26 cellular contexts compared by ENCODE assay signal in the genomic region with DNA sequence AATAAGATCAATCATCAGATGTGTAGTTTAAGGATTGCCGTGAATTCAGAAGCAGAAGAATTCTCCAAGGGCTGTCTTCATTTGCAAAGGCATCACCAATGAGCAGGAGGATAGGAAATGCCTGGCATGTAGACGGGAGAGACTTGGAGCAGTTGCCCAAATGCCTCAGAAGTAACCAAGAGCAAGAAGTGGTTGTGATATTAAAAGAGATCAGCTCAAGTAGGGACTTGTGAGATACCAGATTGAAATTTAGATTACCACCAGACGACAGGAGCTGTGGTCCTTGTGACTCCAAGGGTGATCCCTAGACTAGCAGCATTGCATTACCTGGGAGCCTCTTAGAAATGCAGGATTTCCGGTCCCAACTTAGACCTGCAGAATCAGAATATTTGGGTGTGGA.
A peak's percentile ranks its signal among the peaks of the same experiment; 100 is the strongest.
DNase-seq lines count a peak whose midpoint lies in the region; ATAC-seq and TF ChIP-seq lines count a peak whose summit lies in the region.
"Had no signal": no experiment of that assay in that cellular context is flagged by ENCODE, and none has a peak within 500 bp of the region (broad histone marks: within the 10 kb centered on the region; RNA-seq: fewer than 3 reads in every experiment).

No MANE protein-coding gene starts in this region.

- H3K4me1 ChIP-seq in heart left ventricle = peaks cover 0 to 42% (median 17%) of the 10 kb centered on the region in 12 donors
- H3K4me1 ChIP-seq in right cardiac atrium (ENCODE audit: control insufficient read depth, insufficient read depth, low read length) = peaks cover 4% of the 10 kb centered on the region
- H3K4me1 ChIP-seq in SJSA1 (replicated peaks) = peaks cover 74% of the 10 kb centered on the region
- peaks cover 57% of the 10 kb centered on the region for H3K4me1 ChIP-seq in mesodermal cell (ENCODE audit: control insufficient read depth, insufficient read depth, low read length, poor library complexity, severe bottlenecking)
- H3K4me1 ChIP-seq in upper lobe of left lung = peaks cover 0 to 22% (median 10%) of the 10 kb centered on the region in 4 donors

- 87 to 93% (median 89%) methylated on average over 4 of the region's 4 CpGs for WGBS in heart left ventricle, 4 donors
- 88% methylated on average over 4 of the region's 4 CpGs for WGBS in right cardiac atrium
- WGBS in mesodermal cell (ENCODE audit: insufficient coverage in 2 of 2), 2 experiments = 91 to 95% methylated on average over 4 of the region's 4 CpGs
- 56 to 85% methylated on average over 4 of the region's 4 CpGs for WGBS in upper lobe of left lung, 2 donors

- intact Hi-C loops in heart left ventricle (cut with DNase I) (loop anchor here in 7 of 10 donors (5.0 to 10.0 kb wide), 7 partner anchors 46 to 299 kb away; partner anchors contain the start of gene EPAS1 (in 4 of the 7)), right cardiac atrium (cut with DNase I) (loop anchor here in 3 of 4 donors (10.0 kb wide), 3 partner anchors 66 to 296 kb away; partner anchors contain the start of gene EPAS1 (in 1 of the 3))

- no peak for ATAC-seq in heart left ventricle
- ATAC-seq in right cardiac atrium = no peak
- ATAC-seq in upper lobe of left lung (ENCODE audit: low FRiP score in 2 of 2) = no peak
- ATAC-seq in HG03439 (IDR thresholded peaks at IDR 0.05; ENCODE audit: unreplicated experiment) = no peak

- TF ChIP-seq POLR2A in heart left ventricle (IDR thresholded peaks at IDR 0.05) (no peak), upper lobe of left lung (IDR thresholded peaks at IDR 0.05) (no peak)

- H3K27ac ChIP-seq in heart left ventricle (peak overlapping the region in 9 of 12 donors; percentile 4 to 63 (median 43)), right cardiac atrium (ENCODE audit: low read length) (no peak overlapping the region), SJSA1 (peak overlapping the region; percentile 95), mesodermal cell (ENCODE audit: low read depth, low read length, severe bottlenecking) (peak overlapping the region; percentile 87), upper lobe of left lung (peak overlapping the region; percentile 34 to 58 (median 45))
- H3K27ac ChIP-seq: testis had no signal

- H3K36me3 ChIP-seq in heart left ventricle (no peaks in the 10 kb centered on the region), SJSA1 (no peaks in the 10 kb centered on the region), mesodermal cell (ENCODE audit: control insufficient read depth, insufficient read depth, low read length) (no peaks in the 10 kb centered on the region), upper lobe of left lung (no peaks in the 10 kb centered on the region)
- H3K36me3 ChIP-seq: SJCRH30 had no signal

- H3K4me3 ChIP-seq in heart left ventricle = no peak overlapping the region
- no peak overlapping the region for H3K4me3 ChIP-seq in right cardiac atrium (ENCODE audit: low read length)
- H3K4me3 ChIP-seq in SJSA1 = no peak overlapping the region
- no peak overlapping the region for H3K4me3 ChIP-seq in mesodermal cell (ENCODE audit: extremely low read depth, insufficient read depth, low read length, poor library complexity, severe bottlenecking)
- no peak overlapping the region for H3K4me3 ChIP-seq in upper lobe of left lung
- H3K4me3 ChIP-seq: lung, SJCRH30, testis had no signal

- H3K27me3 ChIP-seq in heart left ventricle (no peaks in the 10 kb centered on the region), right cardiac atrium (ENCODE audit: control insufficient read depth, insufficient read depth) (no peaks in the 10 kb centered on the region), SJSA1 (replicated peaks) (no peaks in the 10 kb centered on the region), upper lobe of left lung (no peaks in the 10 kb centered on the region)
- H3K27me3 ChIP-seq: SJCRH30, testis had no signal

- no peak for TF ChIP-seq EP300 in upper lobe of left lung (IDR thresholded peaks at IDR 0.05)

- no peak for TF ChIP-seq CTCF in heart left ventricle (IDR thresholded peaks at IDR 0.05)
- TF ChIP-seq CTCF in upper lobe of left lung (IDR thresholded peaks at IDR 0.05) = no peak

- H3K9me3 ChIP-seq in heart left ventricle (no peaks in the 10 kb centered on the region), right cardiac atrium (ENCODE audit: control insufficient read depth, low read length) (no peaks in the 10 kb centered on the region), SJSA1 (replicated peaks) (no peaks in the 10 kb centered on the region), mesodermal cell (ENCODE audit: control insufficient read depth, low read length) (no peaks in the 10 kb centered on the region), upper lobe of left lung (no peaks in the 10 kb centered on the region)
- H3K9me3 ChIP-seq: SJCRH30, testis had no signal

- no peak for DNase-seq in heart left ventricle
- DNase-seq in right cardiac atrium = no peak
- DNase-seq in SJSA1 (ENCODE audit: low read depth in 1 of 2, low spot score in 2 of 2) = no peak
- no peak for DNase-seq in upper lobe of left lung
- no peak for DNase-seq in germinal center (ENCODE audit: low spot score)
- DNase-seq in activated effector memory CD4-positive, alpha-beta T cell treated with Interleukin-2 at 50 U/mL for 16 hours = no peak
- DNase-seq: activated CD4-positive, alpha-beta T cell treated with anti-CD3 and anti-CD28 coated beads, Interleukin-2, amount 50 U/mL, for 48 hours; activated CD8-positive, alpha-beta memory T cell treated with anti-CD3 and anti-CD28 coated beads, Interleukin-2, amount 50 U/mL, for 4 hours; anterior cingulate cortex; caudate nucleus; DMS53; GDM1; HCEC 1CT; islet precursor cell; KBM-7; NCI-H1105 treated with DMSO at 0.1 percent for 48 hours; NCI-H2029; NCI-H2227 treated with DMSO at 0.1 percent for 48 hours; NCI-H526 treated with DMSO at 0.1 percent for 48 hours; posterior cingulate gyrus; stimulated activated naive CD8-positive, alpha-beta T cell treated with anti-CD3 and anti-CD28 coated beads, Interleukin-15, Interleukin-2, amounts not matched to agents 100 U/mL and 50 U/mL, for 24 hours; testis had no signal
